Comparison of ENCODE assay signal across 16 cellular contexts in genomic region chr14:101070540-101071492, GRCh38.
A peak's percentile ranks its signal among the peaks of the same experiment; 100 is the strongest.
DNase-seq lines count a peak whose midpoint lies in the region; ATAC-seq and TF ChIP-seq lines count a peak whose summit lies in the region.
"Had no signal": no experiment of that assay in that cellular context is flagged by ENCODE, and none has a peak within 500 bp of the region (broad histone marks: within the 10 kb centered on the region; RNA-seq: fewer than 3 reads in every experiment).

No MANE protein-coding gene starts in this region.

- WGBS in heart left ventricle, 4 donors = 84 to 92% (median 88%) methylated on average over 8 to 16 of the region's 16 CpGs
- 90% methylated on average over 16 of the region's 16 CpGs for WGBS in right cardiac atrium

- intact Hi-C loops in heart left ventricle (cut with DNase I) (no loop called here), right cardiac atrium (cut with DNase I) (no loop called here)

- no peaks in the 10 kb centered on the region for H3K4me1 ChIP-seq in heart left ventricle
- no peaks in the 10 kb centered on the region for H3K4me1 ChIP-seq in right cardiac atrium (ENCODE audit: control insufficient read depth, insufficient read depth, low read length)
- H3K4me1 ChIP-seq: Caco-2 had no signal

- H3K9me3 Mint-ChIP-seq in osteocyte (ENCODE audit: unreplicated experiment) = no peaks in the 10 kb centered on the region
- H3K9me3 Mint-ChIP-seq: activated naive CD8-positive, alpha-beta T cell treated with anti-CD3 and anti-CD28 coated beads, Interleukin-2, amount 50 U/mL, for 24 hours; stimulated activated naive B cell treated with anti-CD40 and anti-IgM and Interleukin-4, amounts not matched to agents 10 μg/mL and 1 μg/mL and 100 μg/mL, for 72 hours had no signal

- no peak overlapping the region for H3K27ac Mint-ChIP-seq in osteocyte (ENCODE audit: unreplicated experiment)
- H3K27ac Mint-ChIP-seq: activated naive CD8-positive, alpha-beta T cell treated with anti-CD3 and anti-CD28 coated beads, Interleukin-2, amount 50 U/mL, for 24 hours; stimulated activated naive B cell treated with anti-CD40 and anti-IgM and Interleukin-4, amounts not matched to agents 10 μg/mL and 1 μg/mL and 100 μg/mL, for 72 hours had no signal

- DNase-seq in heart left ventricle (peak in 3 of 5 donors; percentile 3 to 28 (median 4)), right cardiac atrium (no peak), coronary artery (ENCODE audit: low spot score) (peak; percentile 55), osteocyte (ENCODE audit: extremely low spot score, unreplicated experiment) (peak; percentile 80), cerebellar nuclear complex (lab: John Stamatoyannopoulos, UW) (no peak)
- DNase-seq in stimulated activated CD4-positive, alpha-beta T cell treated with anti-CD3 and anti-CD28 coated beads, Interleukin-15, amount 100 ng/mL, for 24 hours = no peak
- DNase-seq: activated naive CD8-positive, alpha-beta T cell treated with anti-CD3 and anti-CD28 coated beads, Interleukin-2, amount 50 U/mL, for 24 hours; central memory CD4-positive, alpha-beta T cell; MG63; NCI-H446; stimulated activated naive B cell treated with anti-CD40 and anti-IgM and Interleukin-4, amounts not matched to agents 10 μg/mL and 1 μg/mL and 100 μg/mL, for 72 hours; T-helper 2 cell had no signal

- no peak for TF ChIP-seq CTCF in heart left ventricle (IDR thresholded peaks at IDR 0.05)
- no peak for TF ChIP-seq CTCF in coronary artery (IDR thresholded peaks at IDR 0.05)
- no peak for TF ChIP-seq CTCF in osteocyte (IDR thresholded peaks at IDR 0.05)

- H3K4me1 Mint-ChIP-seq in osteocyte (ENCODE audit: unreplicated experiment) = peaks cover 43% of the 10 kb centered on the region

- no peaks in the 10 kb centered on the region for H3K36me3 Mint-ChIP-seq in osteocyte (ENCODE audit: unreplicated experiment)
- H3K36me3 Mint-ChIP-seq: stimulated activated naive B cell treated with anti-CD40 and anti-IgM and Interleukin-4, amounts not matched to agents 10 μg/mL and 1 μg/mL and 100 μg/mL, for 72 hours had no signal

- ATAC-seq in heart left ventricle (no peak), right cardiac atrium (no peak), HG02759 (IDR thresholded peaks at IDR 0.05; ENCODE audit: unreplicated experiment) (no peak), GM19463 (IDR thresholded peaks at IDR 0.05; ENCODE audit: unreplicated experiment) (no peak)
- ATAC-seq: activated naive CD8-positive, alpha-beta T cell treated with anti-CD3 and anti-CD28 coated beads, Interleukin-2, amount 50 U/mL, for 24 hours; stimulated activated naive B cell treated with anti-CD40 and anti-IgM and Interleukin-4, amounts not matched to agents 10 μg/mL and 1 μg/mL and 100 μg/mL, for 72 hours had no signal

- no peak for TF ChIP-seq POLR2A in heart left ventricle (IDR thresholded peaks at IDR 0.05)

- H3K4me3 Mint-ChIP-seq in osteocyte (ENCODE audit: unreplicated experiment) = no peak overlapping the region
- H3K4me3 Mint-ChIP-seq: activated naive CD8-positive, alpha-beta T cell treated with anti-CD3 and anti-CD28 coated beads, Interleukin-2, amount 50 U/mL, for 24 hours; stimulated activated naive B cell treated with anti-CD40 and anti-IgM and Interleukin-4, amounts not matched to agents 10 μg/mL and 1 μg/mL and 100 μg/mL, for 72 hours had no signal

- no peak overlapping the region for H3K27ac ChIP-seq in heart left ventricle
- H3K27ac ChIP-seq in right cardiac atrium (ENCODE audit: low read length) = no peak overlapping the region
- no peak overlapping the region for H3K27ac ChIP-seq in coronary artery
- H3K27ac ChIP-seq: vagina had no signal

- H3K36me3 ChIP-seq in heart left ventricle = no peaks in the 10 kb centered on the region
- H3K36me3 ChIP-seq: MG63, vagina had no signal

- H3K4me3 ChIP-seq in heart left ventricle = no peak overlapping the region
- H3K4me3 ChIP-seq in right cardiac atrium (ENCODE audit: low read length) = no peak overlapping the region
- H3K4me3 ChIP-seq in coronary artery = no peak overlapping the region
- H3K4me3 ChIP-seq: MG63, vagina had no signal

- no peaks in the 10 kb centered on the region for H3K9me3 ChIP-seq in heart left ventricle
- no peaks in the 10 kb centered on the region for H3K9me3 ChIP-seq in right cardiac atrium (ENCODE audit: control insufficient read depth, low read length)
- H3K9me3 ChIP-seq: Caco-2, MG63, vagina had no signal

- H3K27me3 ChIP-seq in heart left ventricle (peaks cover 0 to 25% (median 2%) of the 10 kb centered on the region in 9 donors), right cardiac atrium (ENCODE audit: control insufficient read depth, insufficient read depth) (no peaks in the 10 kb centered on the region)
- H3K27me3 ChIP-seq: MG63, vagina had no signal

- no peaks in the 10 kb centered on the region for H3K27me3 Mint-ChIP-seq in osteocyte (ENCODE audit: unreplicated experiment)

Comparison
In these comparisons a context has a peak if more than half of its experiments do, and no peak if none do; other contexts are left out.
1. DNase-seq: peak in heart left ventricle (3 of 5), coronary artery (single experiment) and osteocyte (single experiment); none in right cardiac atrium (0 of 3), stimulated activated CD4-positive, alpha-beta T cell treated with anti-CD3 and anti-CD28 coated beads, Interleukin-15, amount 100 ng/mL, for 24 hours (single experiment) and cerebellar nuclear complex (0 of 2).